ENCODE assay signal across 8 cellular contexts in genomic region chr15:98650871-98651481, GRCh38. TPM values are rescaled to one million over a fixed set of nuclear protein-coding genes. Genes with fewer than 3 reads are reported as not detected.
DNase-seq lines count a peak whose midpoint lies in the region; FAIRE-seq and TF ChIP-seq lines count a peak whose summit lies in the region.

No MANE protein-coding gene starts in this region.

- peak overlapping the region; percentile 94 for H3K27ac Mint-ChIP-seq in endothelial cell (ENCODE audit: unreplicated experiment)
- H3K27ac Mint-ChIP-seq in nephron = peak overlapping the region; percentile 94 to 97 (median 96)

- TF ChIP-seq POLR2A in H54 (IDR thresholded peaks at IDR 0.05; ENCODE audit: low read depth, low read length) = no peak

- H3K36me3 Mint-ChIP-seq in endothelial cell (ENCODE audit: low read depth, unreplicated experiment) (peaks cover 7% of the 10 kb centered on the region), nephron (ENCODE audit: low read depth) (no peaks in the 10 kb centered on the region)

- DNase-seq in GM03348 (ENCODE audit: low spot score) (peak; percentile 43), endothelial cell (ENCODE audit: low spot score) (no peak), H54 (ENCODE audit: insufficient read length, low spot score) (no peak), SIG-M5 (lab: John Stamatoyannopoulos, UW) (no peak), islet precursor cell (no peak), RKO (ENCODE audit: low spot score) (no peak)
- DNase-seq in activated CD4-positive, alpha-beta T cell treated with anti-CD3 and anti-CD28 coated beads for 4 hours = peak; percentile 46 to 53

- no peak for FAIRE-seq in H54 (lab: Jason Lieb, UNC)

- H3K9me3 Mint-ChIP-seq in endothelial cell (ENCODE audit: unreplicated experiment) (no peaks in the 10 kb centered on the region), nephron (no peaks in the 10 kb centered on the region)

- TF ChIP-seq CTCF in endothelial cell (IDR thresholded peaks at IDR 0.05; ENCODE audit: unreplicated experiment) (no peak), nephron (IDR thresholded peaks at IDR 0.05; ENCODE audit: unreplicated experiment in 3 of 3) (no peak)

- H3K27me3 Mint-ChIP-seq in endothelial cell (ENCODE audit: unreplicated experiment) (peaks cover 14% of the 10 kb centered on the region), nephron (ENCODE audit: low read depth) (peaks cover 6% of the 10 kb centered on the region)

- peaks cover 47% of the 10 kb centered on the region for H3K4me1 Mint-ChIP-seq in endothelial cell (ENCODE audit: unreplicated experiment)
- H3K4me1 Mint-ChIP-seq in nephron = peaks cover 39% of the 10 kb centered on the region

- H3K4me3 Mint-ChIP-seq in endothelial cell (ENCODE audit: unreplicated experiment) (peak overlapping the region; percentile 100), nephron (peak overlapping the region; percentile 92 to 96 (median 96))

RNA-seq across cellular contexts. Expression of gene IGF1R, which starts 2.6 kb away (rescaled TPM):
- total RNA-seq in endothelial cell (ENCODE audit: unreplicated experiment) = 131 TPM

Comparison
In these comparisons a context has a peak if more than half of its experiments do, and no peak if none do; other contexts are left out.
1. DNase-seq: peak in GM03348 (single experiment) and activated CD4-positive, alpha-beta T cell treated with anti-CD3 and anti-CD28 coated beads for 4 hours (2 of 2); none in endothelial cell (single experiment), H54 (single experiment), SIG-M5 (single experiment), islet precursor cell (single experiment) and RKO (single experiment).